In the genomic region with DNA sequence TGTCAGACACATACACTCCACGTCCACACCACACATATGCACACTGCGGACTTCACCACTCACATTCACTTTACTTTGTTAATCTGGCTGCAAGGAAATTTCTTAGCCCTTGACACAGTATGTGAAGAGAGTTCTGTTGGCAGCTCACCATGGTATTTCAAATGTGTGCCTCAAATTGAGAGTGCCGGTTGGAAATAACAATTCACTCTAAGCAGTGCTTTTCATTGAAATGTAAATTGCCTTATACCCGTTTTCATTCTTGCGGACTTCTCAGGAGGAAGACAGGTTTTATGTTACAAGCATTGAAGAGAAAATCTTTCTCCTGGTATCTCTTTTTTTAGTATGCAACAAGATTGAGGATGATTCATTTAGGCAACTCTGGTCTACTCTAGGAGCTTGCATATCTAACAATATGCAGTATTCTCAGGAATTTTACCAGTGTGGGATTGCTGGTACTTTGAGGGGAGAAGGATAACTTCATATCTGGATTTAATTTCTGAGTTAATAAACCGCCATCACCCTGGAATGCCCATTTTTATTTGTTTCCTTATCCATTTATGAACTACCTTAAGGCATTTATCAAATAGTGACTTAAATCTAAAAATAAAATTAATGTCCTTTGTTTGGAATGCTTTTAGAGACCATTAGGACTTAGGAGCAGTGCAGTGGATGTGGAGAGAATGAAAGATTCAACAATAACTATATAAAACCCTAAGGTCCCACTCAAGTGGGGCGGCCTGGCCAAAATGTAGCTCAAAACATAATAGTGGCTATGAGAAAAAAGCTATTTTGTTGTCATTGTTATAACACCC, we compare ENCODE assay signal across 24 cellular contexts.
DNase-seq lines count a peak whose midpoint lies in the region; ATAC-seq and TF ChIP-seq lines count a peak whose summit lies in the region.
"Had no signal": no experiment of that assay in that cellular context is flagged by ENCODE, and none has a peak within 500 bp of the region (broad histone marks: within the 10 kb centered on the region; RNA-seq: fewer than 3 reads in every experiment).

No MANE protein-coding gene starts in this region.

- CTCF ChIA-PET in GM10248 (lab: Yijun Ruan, JAX), result interaction anchor here (1.4 kb wide), 1 partner anchor 285 kb away, joined by 3 read pairs; no protein-coding TSS in a partner anchor

- no peak for TF ChIP-seq CTCF in mesothelial cell of epicardium (IDR thresholded peaks at IDR 0.05; ENCODE audit: unreplicated experiment)
- TF ChIP-seq CTCF in GM10248 (IDR thresholded peaks at IDR 0.05; ENCODE audit: control extremely low read depth, extremely low read depth, low read depth, missing control alignments), result no peak

- ATAC-seq in activated naive CD8-positive, alpha-beta T cell treated with anti-CD3 and anti-CD28 coated beads, Interleukin-2, amount 50 U/mL, for 24 hours, result no peak
- ATAC-seq in central memory CD8-positive, alpha-beta T cell (replicated peaks; ENCODE audit: extremely low read depth, poor library complexity, severe bottlenecking), result no peak
- ATAC-seq in stimulated activated naive CD8-positive, alpha-beta T cell treated with anti-CD3 and anti-CD28 coated beads, Interleukin-15, amount 100 ng/mL, for 72 hours, result no peak
- ATAC-seq in HG02852 (IDR thresholded peaks at IDR 0.05; ENCODE audit: unreplicated experiment), result no peak
- ATAC-seq: activated CD8-positive, alpha-beta memory T cell treated with anti-CD3 and anti-CD28 coated beads, Interleukin-2, amount 10 ng/mL, durations not matched to agents 7 days and 5 days had no signal

- peaks cover 5% of the 10 kb centered on the region for H3K36me3 Mint-ChIP-seq in activated naive CD8-positive, alpha-beta T cell
- H3K36me3 Mint-ChIP-seq in activated naive CD8-positive, alpha-beta T cell treated with anti-CD3 and anti-CD28 coated beads, Interleukin-2, amount 50 U/mL, for 24 hours (ENCODE audit: low read depth), result peaks cover 2% of the 10 kb centered on the region
- peaks cover 8% of the 10 kb centered on the region for H3K36me3 Mint-ChIP-seq in central memory CD8-positive, alpha-beta T cell (ENCODE audit: insufficient read depth)
- no peaks in the 10 kb centered on the region for H3K36me3 Mint-ChIP-seq in mesothelial cell of epicardium

- H3K4me3 Mint-ChIP-seq in activated naive CD8-positive, alpha-beta T cell, result no peak overlapping the region
- no peak overlapping the region for H3K4me3 Mint-ChIP-seq in activated naive CD8-positive, alpha-beta T cell treated with anti-CD3 and anti-CD28 coated beads, Interleukin-2, amount 50 U/mL, for 24 hours
- H3K4me3 Mint-ChIP-seq in central memory CD8-positive, alpha-beta T cell, result no peak overlapping the region
- H3K4me3 Mint-ChIP-seq in mesothelial cell of epicardium, result no peak overlapping the region
- no peak overlapping the region for H3K4me3 Mint-ChIP-seq in stimulated activated naive CD8-positive, alpha-beta T cell treated with anti-CD3 and anti-CD28 coated beads, Interleukin-15, amount 100 ng/mL, for 72 hours
- H3K4me3 Mint-ChIP-seq: activated CD4-positive, alpha-beta T cell treated with anti-CD3 and anti-CD28 coated beads, Interleukin-2, amount 10 ng/mL, durations not matched to agents 7 days and 5 days; activated CD8-positive, alpha-beta memory T cell treated with anti-CD3 and anti-CD28 coated beads, Interleukin-2, amount 10 ng/mL, durations not matched to agents 7 days and 5 days; activated naive CD8-positive, alpha-beta T cell treated with anti-CD3 and anti-CD28 coated beads for 36 hours; activated T-helper 1 cell treated with anti-CD3 and anti-CD28 coated beads, Interleukin-12 subunit alpha, Interleukin-12 subunit beta, Interleukin-2, Interleukin-4 antibody, amounts not matched to agents 30 ng/mL and 10 ng/mL and 1 ng/mL, durations not matched to agents 14 hours and 24 hours and 36 hours had no signal

- H3K4me1 Mint-ChIP-seq in activated naive CD8-positive, alpha-beta T cell (ENCODE audit: low read depth), result peaks cover 25% of the 10 kb centered on the region
- peaks cover 21% of the 10 kb centered on the region for H3K4me1 Mint-ChIP-seq in activated naive CD8-positive, alpha-beta T cell treated with anti-CD3 and anti-CD28 coated beads, Interleukin-2, amount 50 U/mL, for 24 hours
- H3K4me1 Mint-ChIP-seq in central memory CD8-positive, alpha-beta T cell, result peaks cover 75% of the 10 kb centered on the region
- peaks cover 12% of the 10 kb centered on the region for H3K4me1 Mint-ChIP-seq in mesothelial cell of epicardium
- H3K4me1 Mint-ChIP-seq in stimulated activated naive CD8-positive, alpha-beta T cell treated with anti-CD3 and anti-CD28 coated beads, Interleukin-15, amount 100 ng/mL, for 72 hours, result peaks cover 17% of the 10 kb centered on the region

- DNase-seq in activated naive CD8-positive, alpha-beta T cell treated with anti-CD3 and anti-CD28 coated beads, Interleukin-2, amount 50 U/mL, for 24 hours, result no peak
- DNase-seq in central memory CD8-positive, alpha-beta T cell (ENCODE audit: low spot score in 2 of 2), result no peak
- DNase-seq in mesothelial cell of epicardium (ENCODE audit: low spot score in 2 of 2, unreplicated experiment in 2 of 2) (no peak), GM10248 (ENCODE audit: extremely low spot score) (no peak)
- no peak for DNase-seq in stimulated activated naive CD8-positive, alpha-beta T cell treated with anti-CD3 and anti-CD28 coated beads, Interleukin-15, amount 100 ng/mL, for 72 hours
- no peak for DNase-seq in activated effector memory CD4-positive, alpha-beta T cell treated with Interleukin-2 at 50 U/mL for 16 hours
- DNase-seq: activated CD4-positive, alpha-beta T cell treated with anti-CD3 and anti-CD28 coated beads, Interleukin-2, amount 10 ng/mL, durations not matched to agents 7 days and 5 days; activated CD8-positive, alpha-beta memory T cell treated with anti-CD3 and anti-CD28 coated beads, Interleukin-2, amount 10 ng/mL, durations not matched to agents 7 days and 5 days; activated naive CD8-positive, alpha-beta T cell treated with anti-CD3 and anti-CD28 coated beads for 36 hours; BE2C; DMS79 treated with DMSO at 0.1 percent for 48 hours; effector CD4-positive, alpha-beta T cell; H7; mucosa of descending colon; NCI-H1092 treated with DMSO at 0.1 percent for 48 hours; NCI-H187 treated with DMSO at 0.1 percent for 48 hours; NCI-H2227 treated with DMSO at 0.1 percent for 48 hours; nucleus accumbens; RPMI8226; stimulated activated CD8-positive, alpha-beta memory T cell treated with anti-CD3 and anti-CD28 coated beads, Interleukin-4, amount 100 ng/mL, for 48 hours; upper lobe of left lung had no signal

- no peaks in the 10 kb centered on the region for H3K27me3 Mint-ChIP-seq in activated naive CD8-positive, alpha-beta T cell
- no peaks in the 10 kb centered on the region for H3K27me3 Mint-ChIP-seq in activated naive CD8-positive, alpha-beta T cell treated with anti-CD3 and anti-CD28 coated beads, Interleukin-2, amount 50 U/mL, for 24 hours
- no peaks in the 10 kb centered on the region for H3K27me3 Mint-ChIP-seq in central memory CD8-positive, alpha-beta T cell
- H3K27me3 Mint-ChIP-seq in mesothelial cell of epicardium (ENCODE audit: low read depth), result no peaks in the 10 kb centered on the region
- H3K27me3 Mint-ChIP-seq in stimulated activated naive CD8-positive, alpha-beta T cell treated with anti-CD3 and anti-CD28 coated beads, Interleukin-15, amount 100 ng/mL, for 72 hours, result no peaks in the 10 kb centered on the region
- H3K27me3 Mint-ChIP-seq: activated CD4-positive, alpha-beta T cell treated with anti-CD3 and anti-CD28 coated beads, Interleukin-2, amount 10 ng/mL, durations not matched to agents 7 days and 5 days; activated CD8-positive, alpha-beta memory T cell treated with anti-CD3 and anti-CD28 coated beads, Interleukin-2, amount 10 ng/mL, durations not matched to agents 7 days and 5 days; activated naive CD8-positive, alpha-beta T cell treated with anti-CD3 and anti-CD28 coated beads for 36 hours had no signal

- POLR2A ChIA-PET in GM10248 (lab: Yijun Ruan, JAX), result no interaction called here

- H3K27ac Mint-ChIP-seq in activated naive CD8-positive, alpha-beta T cell, result peak overlapping the region; percentile 11
- H3K27ac Mint-ChIP-seq in activated naive CD8-positive, alpha-beta T cell treated with anti-CD3 and anti-CD28 coated beads, Interleukin-2, amount 50 U/mL, for 24 hours, result no peak overlapping the region
- H3K27ac Mint-ChIP-seq in central memory CD8-positive, alpha-beta T cell (ENCODE audit: low read depth), result peak overlapping the region; percentile 12
- H3K27ac Mint-ChIP-seq in mesothelial cell of epicardium, result peak overlapping the region; percentile 4
- peak overlapping the region in 1 of 2 donors; percentile 45 for H3K27ac Mint-ChIP-seq in stimulated activated naive CD8-positive, alpha-beta T cell treated with anti-CD3 and anti-CD28 coated beads, Interleukin-15, amount 100 ng/mL, for 72 hours
- H3K27ac Mint-ChIP-seq: activated CD4-positive, alpha-beta T cell treated with anti-CD3 and anti-CD28 coated beads, Interleukin-2, amount 10 ng/mL, durations not matched to agents 7 days and 5 days; activated CD8-positive, alpha-beta memory T cell treated with anti-CD3 and anti-CD28 coated beads, Interleukin-2, amount 10 ng/mL, durations not matched to agents 7 days and 5 days; activated T-helper 1 cell treated with anti-CD3 and anti-CD28 coated beads, Interleukin-12 subunit alpha, Interleukin-12 subunit beta, Interleukin-2, Interleukin-4 antibody, amounts not matched to agents 30 ng/mL and 10 ng/mL and 1 ng/mL, durations not matched to agents 14 hours and 24 hours and 36 hours had no signal

- H3K9me3 Mint-ChIP-seq in activated naive CD8-positive, alpha-beta T cell (ENCODE audit: low read depth), result no peaks in the 10 kb centered on the region
- H3K9me3 Mint-ChIP-seq in activated naive CD8-positive, alpha-beta T cell treated with anti-CD3 and anti-CD28 coated beads, Interleukin-2, amount 50 U/mL, for 24 hours, result no peaks in the 10 kb centered on the region
- no peaks in the 10 kb centered on the region for H3K9me3 Mint-ChIP-seq in central memory CD8-positive, alpha-beta T cell
- no peaks in the 10 kb centered on the region for H3K9me3 Mint-ChIP-seq in mesothelial cell of epicardium
- no peaks in the 10 kb centered on the region for H3K9me3 Mint-ChIP-seq in stimulated activated naive CD8-positive, alpha-beta T cell treated with anti-CD3 and anti-CD28 coated beads, Interleukin-15, amount 100 ng/mL, for 72 hours
- H3K9me3 Mint-ChIP-seq: activated CD4-positive, alpha-beta T cell treated with anti-CD3 and anti-CD28 coated beads, Interleukin-2, amount 10 ng/mL, durations not matched to agents 7 days and 5 days; activated naive CD8-positive, alpha-beta T cell treated with anti-CD3 and anti-CD28 coated beads for 36 hours; activated T-helper 1 cell treated with anti-CD3 and anti-CD28 coated beads, Interleukin-12 subunit alpha, Interleukin-12 subunit beta, Interleukin-2, Interleukin-4 antibody, amounts not matched to agents 30 ng/mL and 10 ng/mL and 1 ng/mL, durations not matched to agents 14 hours and 24 hours and 36 hours had no signal
